9 cellular contexts compared by ENCODE assay signal in genomic region chr10:114498413-114499111, GRCh38.
DNase-seq lines count a peak whose midpoint lies in the region; ATAC-seq and TF ChIP-seq lines count a peak whose summit lies in the region.
"Had no signal": no experiment of that assay in that cellular context is flagged by ENCODE, and none has a peak within 500 bp of the region (broad histone marks: within the 10 kb centered on the region; RNA-seq: fewer than 3 reads in every experiment).

No MANE protein-coding gene starts in this region.

- no peak for DNase-seq in heart right ventricle
- no peak for DNase-seq in heart left ventricle
- DNase-seq in activated CD4-positive, alpha-beta memory T cell treated with anti-CD3 and anti-CD28 coated beads, Interleukin-2, amount 10 ng/mL, durations not matched to agents 7 days and 5 days, result no peak
- DNase-seq in vagina (ENCODE audit: extremely low spot score in 2 of 2), result no peak
- DNase-seq in NCI-H187 treated with DMSO at 0.1 percent for 48 hours (lab: John Stamatoyannopoulos, UW), result no peak
- DNase-seq in left cardiac atrium, result no peak
- no peak for DNase-seq in hepatic stellate cell (ENCODE audit: low spot score)
- DNase-seq: activated CD4-positive, alpha-beta T cell treated with anti-CD3 and anti-CD28 coated beads, Interleukin-2, amount 50 U/mL, for 1 hour had no signal

- H3K4me1 ChIP-seq in heart right ventricle (peaks cover 4 to 55% (median 34%) of the 10 kb centered on the region in 9 donors), heart left ventricle (peaks cover 0 to 63% (median 29%) of the 10 kb centered on the region in 12 donors), vagina (peaks cover 25% of the 10 kb centered on the region)

- H3K27ac Mint-ChIP-seq in activated CD4-positive, alpha-beta memory T cell treated with anti-CD3 and anti-CD28 coated beads, Interleukin-2, amount 10 ng/mL, durations not matched to agents 7 days and 5 days, result peak overlapping the region; percentile 90

- H3K4me3 Mint-ChIP-seq in activated CD4-positive, alpha-beta memory T cell treated with anti-CD3 and anti-CD28 coated beads, Interleukin-2, amount 10 ng/mL, durations not matched to agents 7 days and 5 days, result no peak overlapping the region

- TF ChIP-seq CTCF in heart right ventricle (IDR thresholded peaks at IDR 0.05), result no peak
- no peak for TF ChIP-seq CTCF in heart left ventricle (IDR thresholded peaks at IDR 0.05)
- TF ChIP-seq CTCF in vagina (IDR thresholded peaks at IDR 0.05), result no peak

- peaks cover 41% of the 10 kb centered on the region for H3K36me3 Mint-ChIP-seq in activated CD4-positive, alpha-beta memory T cell treated with anti-CD3 and anti-CD28 coated beads, Interleukin-2, amount 10 ng/mL, durations not matched to agents 7 days and 5 days (ENCODE audit: low read depth)

- H3K36me3 ChIP-seq in heart right ventricle (peaks cover 0 to 41% (median 19%) of the 10 kb centered on the region in 9 donors), heart left ventricle (peaks cover 0 to 40% (median 10%) of the 10 kb centered on the region in 9 donors), vagina (peaks cover 0 to 4% of the 10 kb centered on the region in 2 donors)

- no peak for ATAC-seq in heart right ventricle
- no peak for ATAC-seq in heart left ventricle
- ATAC-seq in HG03025 (IDR thresholded peaks at IDR 0.05; ENCODE audit: low FRiP score, unreplicated experiment), result peak; percentile 49
- ATAC-seq in left cardiac atrium, result no peak

- intact Hi-C loops in heart right ventricle (cut with DNase I), result no loop called here
- intact Hi-C loops in heart left ventricle (cut with DNase I), result no loop called here
- intact Hi-C loops in vagina (cut with DNase I), result no loop called here
- intact Hi-C loops in left cardiac atrium (cut with DNase I), result no loop called here

- CTCF ChIA-PET in activated CD4-positive, alpha-beta memory T cell treated with anti-CD3 and anti-CD28 coated beads, Interleukin-2, amount 10 ng/mL, durations not matched to agents 7 days and 5 days (lab: Charles Lee), result interaction anchor here (0.7 to 4.6 kb wide), 7 partner anchors 25 to 195 kb away, joined by 4 to 21 read pairs (median 4); no protein-coding TSS in a partner anchor

- H3K27ac ChIP-seq in heart right ventricle (peak overlapping the region in 6 of 10 donors; percentile 6 to 45 (median 34)), heart left ventricle (peak overlapping the region in 6 of 12 donors; percentile 1 to 55 (median 18)), vagina (peak overlapping the region; percentile 43)

- H3K9me3 ChIP-seq in heart right ventricle (no peaks in the 10 kb centered on the region), heart left ventricle (no peaks in the 10 kb centered on the region), vagina (no peaks in the 10 kb centered on the region)

- H3K27me3 Mint-ChIP-seq in activated CD4-positive, alpha-beta memory T cell treated with anti-CD3 and anti-CD28 coated beads, Interleukin-2, amount 10 ng/mL, durations not matched to agents 7 days and 5 days, result no peaks in the 10 kb centered on the region

- POLR2A ChIA-PET in activated CD4-positive, alpha-beta memory T cell treated with anti-CD3 and anti-CD28 coated beads, Interleukin-2, amount 10 ng/mL, durations not matched to agents 7 days and 5 days (lab: Charles Lee), result interaction anchor here (1.0 to 5.4 kb wide), 5 partner anchors 11 to 43 kb away, joined by 3 to 74 read pairs (median 26); no protein-coding TSS in a partner anchor

- H3K27me3 ChIP-seq in heart right ventricle (no peaks in the 10 kb centered on the region), heart left ventricle (no peaks in the 10 kb centered on the region), vagina (no peaks in the 10 kb centered on the region)

- no peak overlapping the region for H3K4me3 ChIP-seq in heart right ventricle
- H3K4me3 ChIP-seq in heart left ventricle, result no peak overlapping the region
- no peak overlapping the region for H3K4me3 ChIP-seq in vagina

- WGBS in heart right ventricle, 2 donors, result 79 to 92% methylated on average over 2 of the region's 2 CpGs
- WGBS in heart left ventricle, 4 donors, result 83 to 90% (median 86%) methylated on average over 2 of the region's 2 CpGs

- TF ChIP-seq POLR2A in heart left ventricle (IDR thresholded peaks at IDR 0.05), result no peak
- TF ChIP-seq POLR2A in vagina (IDR thresholded peaks at IDR 0.05), result no peak

- peaks cover 11% of the 10 kb centered on the region for H3K9me3 Mint-ChIP-seq in activated CD4-positive, alpha-beta memory T cell treated with anti-CD3 and anti-CD28 coated beads, Interleukin-2, amount 10 ng/mL, durations not matched to agents 7 days and 5 days

- H3K4me1 Mint-ChIP-seq in activated CD4-positive, alpha-beta memory T cell treated with anti-CD3 and anti-CD28 coated beads, Interleukin-2, amount 10 ng/mL, durations not matched to agents 7 days and 5 days, result peaks cover 78% of the 10 kb centered on the region
